ENCODE assay signal across 26 cellular contexts in genomic region chr10:69973678-69974077, GRCh38.
DNase-seq lines count a peak whose midpoint lies in the region; ATAC-seq, FAIRE-seq and TF ChIP-seq lines count a peak whose summit lies in the region.
"Had no signal": no experiment of that assay in that cellular context is flagged by ENCODE, and none has a peak within 500 bp of the region (broad histone marks: within the 10 kb centered on the region; RNA-seq: fewer than 3 reads in every experiment).

No MANE protein-coding gene starts in this region.

- intact Hi-C loops in activated CD4-positive, alpha-beta T cell treated with anti-CD3 and anti-CD28 coated beads, Interleukin-2, amount 10 ng/mL, durations not matched to agents 24 days and 14 days (cut with micrococcal nuclease), result no loop called here
- intact Hi-C loops in activated CD4-positive, alpha-beta T cell treated with anti-CD3 and anti-CD28 coated beads for 36 hours (cut with DNase I, micrococcal nuclease), result no loop called here
- intact Hi-C loops in left ventricle myocardium inferior (cut with micrococcal nuclease), result no loop called here

- H2AFZ ChIP-seq in fibroblast of lung (ENCODE audit: low read length), result no peak overlapping the region

- H3K9me3 ChIP-seq in fibroblast of lung (ENCODE audit: control insufficient read depth, insufficient read depth, low read depth, low read length), result no peaks in the 10 kb centered on the region
- peaks cover 21% of the 10 kb centered on the region for H3K9me3 ChIP-seq in left ventricle myocardium inferior (replicated peaks)
- H3K9me3 ChIP-seq in right atrium auricular region, result peaks cover 0 to 8% of the 10 kb centered on the region in 2 donors

- no peak overlapping the region for H3K4me3 Mint-ChIP-seq in activated CD4-positive, alpha-beta T cell treated with anti-CD3 and anti-CD28 coated beads, Interleukin-2, amount 10 ng/mL, durations not matched to agents 24 days and 14 days
- no peak overlapping the region for H3K4me3 Mint-ChIP-seq in activated CD4-positive, alpha-beta T cell treated with anti-CD3 and anti-CD28 coated beads for 36 hours
- H3K4me3 Mint-ChIP-seq: CD4-positive, alpha-beta memory T cell had no signal

- no peaks in the 10 kb centered on the region for H3K79me2 ChIP-seq in fibroblast of lung (ENCODE audit: control insufficient read depth, insufficient read depth, low read length)

- CTCF ChIA-PET in activated CD4-positive, alpha-beta T cell treated with anti-CD3 and anti-CD28 coated beads for 36 hours (lab: Charles Lee), result interaction anchor here (0.6 to 6.6 kb wide), 2 partner anchors 15 to 878 kb away, joined by 3 to 31 read pairs; no protein-coding TSS in a partner anchor

- H3K4me1 Mint-ChIP-seq in activated CD4-positive, alpha-beta T cell treated with anti-CD3 and anti-CD28 coated beads, Interleukin-2, amount 10 ng/mL, durations not matched to agents 24 days and 14 days, result no peaks in the 10 kb centered on the region
- no peaks in the 10 kb centered on the region for H3K4me1 Mint-ChIP-seq in activated CD4-positive, alpha-beta T cell treated with anti-CD3 and anti-CD28 coated beads for 36 hours

- peaks cover 11% of the 10 kb centered on the region for H3K4me1 ChIP-seq in fibroblast of lung (ENCODE audit: control insufficient read depth, extremely low read depth, insufficient read depth, low read length)
- H3K4me1 ChIP-seq in left ventricle myocardium inferior, result no peaks in the 10 kb centered on the region
- H3K4me1 ChIP-seq in right atrium auricular region, result no peaks in the 10 kb centered on the region

- TF ChIP-seq POLR2A in H54 (IDR thresholded peaks at IDR 0.05; ENCODE audit: low read depth, low read length), result no peak

- no peaks in the 10 kb centered on the region for H4K20me1 ChIP-seq in fibroblast of lung (ENCODE audit: control insufficient read depth, extremely low read depth, insufficient read depth, low read length)

- TF ChIP-seq CTCF in fibroblast of lung (conservative IDR thresholded peaks at IDR 0.05 in 1 of 2, IDR thresholded peaks at IDR 0.05 in 1 of 2; ENCODE audit: low read depth in 1 of 2, low read length in 2 of 2), result no peak
- no peak for TF ChIP-seq CTCF in left ventricle myocardium inferior (IDR thresholded peaks at IDR 0.05; ENCODE audit: borderline replicate concordance)
- TF ChIP-seq CTCF in right atrium auricular region (IDR thresholded peaks at IDR 0.05), result no peak

- no peak overlapping the region for H3K27ac Mint-ChIP-seq in activated CD4-positive, alpha-beta T cell treated with anti-CD3 and anti-CD28 coated beads, Interleukin-2, amount 10 ng/mL, durations not matched to agents 24 days and 14 days
- no peak overlapping the region for H3K27ac Mint-ChIP-seq in activated CD4-positive, alpha-beta T cell treated with anti-CD3 and anti-CD28 coated beads for 36 hours
- H3K27ac Mint-ChIP-seq: CD4-positive, alpha-beta memory T cell had no signal

- ATAC-seq in activated CD4-positive, alpha-beta T cell treated with anti-CD3 and anti-CD28 coated beads for 36 hours, result no peak
- no peak for ATAC-seq in HG03571 (IDR thresholded peaks at IDR 0.05; ENCODE audit: unreplicated experiment)
- ATAC-seq: Panc1 had no signal

- no peaks in the 10 kb centered on the region for H3K36me3 Mint-ChIP-seq in activated CD4-positive, alpha-beta T cell treated with anti-CD3 and anti-CD28 coated beads, Interleukin-2, amount 10 ng/mL, durations not matched to agents 24 days and 14 days (ENCODE audit: low read depth)
- H3K36me3 Mint-ChIP-seq in activated CD4-positive, alpha-beta T cell treated with anti-CD3 and anti-CD28 coated beads for 36 hours (ENCODE audit: low read depth), result no peaks in the 10 kb centered on the region

- H3K27me3 ChIP-seq in fibroblast of lung (ENCODE audit: control insufficient read depth, insufficient read depth, low read length), result peaks cover 10% of the 10 kb centered on the region
- H3K27me3 ChIP-seq in left ventricle myocardium inferior (ENCODE audit: low read depth), result peaks cover 57% of the 10 kb centered on the region
- H3K27me3 ChIP-seq in right atrium auricular region, result no peaks in the 10 kb centered on the region

- FAIRE-seq in H54 (lab: Jason Lieb, UNC), result no peak
- FAIRE-seq: GM12892, GM19239, HTR-8/SVneo had no signal

- POLR2A ChIA-PET in activated CD4-positive, alpha-beta T cell treated with anti-CD3 and anti-CD28 coated beads for 36 hours (lab: Charles Lee), result no interaction called here

- peak; percentile 28 for DNase-seq in activated CD4-positive, alpha-beta T cell treated with anti-CD3 and anti-CD28 coated beads, Interleukin-2, amount 10 ng/mL, durations not matched to agents 24 days and 14 days
- DNase-seq in activated CD4-positive, alpha-beta T cell treated with anti-CD3 and anti-CD28 coated beads for 36 hours, result no peak
- DNase-seq in RPMI7951 (ENCODE audit: low read depth) (peak; percentile 30), fibroblast of lung (ENCODE audit: low read depth in 2 of 2) (no peak), left ventricle myocardium inferior (no peak), right atrium auricular region (ENCODE audit: low spot score) (no peak), H54 (ENCODE audit: insufficient read length, low spot score) (no peak)
- DNase-seq: C1 segment of cervical spinal cord; CD4-positive, alpha-beta memory T cell; COR-L47; DMS79; H7; KBM-7; MV-4-11; NCI-H1105; NCI-H1436 treated with DMSO at 0.1 percent for 48 hours; NCI-H187 treated with DMSO at 0.1 percent for 48 hours; NCI-H446; NCI-H526 treated with DMSO at 0.1 percent for 48 hours; SIG-M5 had no signal

- H3K9ac ChIP-seq in fibroblast of lung (ENCODE audit: insufficient read depth, low read length), result no peak overlapping the region

- H3K27me3 Mint-ChIP-seq in activated CD4-positive, alpha-beta T cell treated with anti-CD3 and anti-CD28 coated beads, Interleukin-2, amount 10 ng/mL, durations not matched to agents 24 days and 14 days, result peaks cover 33% of the 10 kb centered on the region
- H3K27me3 Mint-ChIP-seq in activated CD4-positive, alpha-beta T cell treated with anti-CD3 and anti-CD28 coated beads for 36 hours, result peaks cover 28% of the 10 kb centered on the region

- H3K36me3 ChIP-seq in fibroblast of lung (ENCODE audit: control insufficient read depth, insufficient read depth, low read length), result no peaks in the 10 kb centered on the region
- H3K36me3 ChIP-seq in left ventricle myocardium inferior, result no peaks in the 10 kb centered on the region
- no peaks in the 10 kb centered on the region for H3K36me3 ChIP-seq in right atrium auricular region

- H3K27ac ChIP-seq in fibroblast of lung (ENCODE audit: insufficient read depth, low read length) (peak overlapping the region; percentile 22), left ventricle myocardium inferior (replicated peaks) (no peak overlapping the region), right atrium auricular region (no peak overlapping the region)
- H3K27ac ChIP-seq: SK-N-MC had no signal

- H3K4me2 ChIP-seq in fibroblast of lung (ENCODE audit: extremely low read depth, insufficient read depth, low read length), result peak overlapping the region; percentile 75

- peaks cover 3% of the 10 kb centered on the region for H3K9me3 Mint-ChIP-seq in activated CD4-positive, alpha-beta T cell treated with anti-CD3 and anti-CD28 coated beads, Interleukin-2, amount 10 ng/mL, durations not matched to agents 24 days and 14 days
- peaks cover 4% of the 10 kb centered on the region for H3K9me3 Mint-ChIP-seq in activated CD4-positive, alpha-beta T cell treated with anti-CD3 and anti-CD28 coated beads for 36 hours (ENCODE audit: low read depth)

- H3K4me3 ChIP-seq in fibroblast of lung (replicated peaks in 1 of 4; ENCODE audit: control extremely low read depth in 1 of 4, insufficient read depth in 1 of 4, low read depth in 3 of 4, low read length in 4 of 4) (no peak overlapping the region), left ventricle myocardium inferior (no peak overlapping the region), right atrium auricular region (no peak overlapping the region)

Comparison
In these comparisons a context has a peak if more than half of its experiments do, and no peak if none do; other contexts are left out.
1. DNase-seq: peak in activated CD4-positive, alpha-beta T cell treated with anti-CD3 and anti-CD28 coated beads, Interleukin-2, amount 10 ng/mL, durations not matched to agents 24 days and 14 days (single experiment) and RPMI7951 (single experiment); none in activated CD4-positive, alpha-beta T cell treated with anti-CD3 and anti-CD28 coated beads for 36 hours (single experiment), fibroblast of lung (0 of 2), left ventricle myocardium inferior (single experiment), right atrium auricular region (single experiment) and H54 (single experiment).